ENCODE assay signal across 14 cellular contexts in genomic region chr6:129895692-129896091, GRCh38. TPM values are rescaled to one million over a fixed set of nuclear protein-coding genes. Genes with fewer than 3 reads are reported as not detected.
DNase-seq lines count a peak whose midpoint lies in the region; ATAC-seq and TF ChIP-seq lines count a peak whose summit lies in the region.
"Had no signal": no experiment of that assay in that cellular context is flagged by ENCODE, and none has a peak within 500 bp of the region (broad histone marks: within the 10 kb centered on the region; RNA-seq: fewer than 3 reads in every experiment).

No MANE protein-coding gene starts in this region.

- DNase-seq in CD14-positive monocyte (ENCODE audit: low spot score) (no peak), dedifferentiated amniotic fluid mesenchymal stem cell (ENCODE audit: extremely low spot score) (peak; percentile 29), NCI-H510A treated with DMSO at 0.1 percent for 48 hours (lab: John Stamatoyannopoulos, UW) (no peak), islet precursor cell (no peak), NCI-H526 (lab: John Stamatoyannopoulos, UW) (no peak)
- DNase-seq: activated T-cell treated with anti-CD3 and anti-CD28 coated beads, Interleukin-2, amount 50 U/mL, for 72 hours; SJCRH30; spleen; stimulated activated CD8-positive, alpha-beta memory T cell treated with anti-CD3 and anti-CD28 coated beads, Interleukin-4, amount 100 ng/mL, for 48 hours had no signal

- H3K27ac Mint-ChIP-seq in CD14-positive monocyte, result peak overlapping the region; percentile 76 to 96 (median 92)
- H3K27ac Mint-ChIP-seq: activated T-cell treated with anti-CD3 and anti-CD28 coated beads, Interleukin-2, amount 50 U/mL, for 72 hours; brain had no signal

- TF ChIP-seq CTCF in CD14-positive monocyte (IDR thresholded peaks at IDR 0.05), result no peak

- peaks cover 0 to 2% (median 0%) of the 10 kb centered on the region in 3 donors for H3K27me3 Mint-ChIP-seq in CD14-positive monocyte (ENCODE audit: low read depth in 3 of 3)
- H3K27me3 Mint-ChIP-seq: brain had no signal

- H3K4me1 Mint-ChIP-seq in CD14-positive monocyte, result peaks cover 19% of the 10 kb centered on the region
- H3K4me1 Mint-ChIP-seq: brain had no signal

- no peaks in the 10 kb centered on the region for H3K36me3 Mint-ChIP-seq in CD14-positive monocyte
- H3K36me3 Mint-ChIP-seq: brain had no signal

- intact Hi-C loops in CD14-positive monocyte (cut with micrococcal nuclease), result loop anchor here in 1 of 2 donors (5.0 kb wide), 1 partner anchor 42 kb away; no protein-coding TSS in a partner anchor

- peak overlapping the region in 1 of 2 donors; percentile 55 for H3K4me3 Mint-ChIP-seq in CD14-positive monocyte
- H3K4me3 Mint-ChIP-seq: activated T-cell treated with anti-CD3 and anti-CD28 coated beads, Interleukin-2, amount 50 U/mL, for 72 hours; brain had no signal

- ATAC-seq in GM21515 (IDR thresholded peaks at IDR 0.05; ENCODE audit: unreplicated experiment), result peak; percentile 78
- ATAC-seq in HG03378 (IDR thresholded peaks at IDR 0.05; ENCODE audit: unreplicated experiment), result peak; percentile 56
- no peak for ATAC-seq in GM19452 (IDR thresholded peaks at IDR 0.05; ENCODE audit: unreplicated experiment)
- ATAC-seq: activated T-cell treated with anti-CD3 and anti-CD28 coated beads, Interleukin-2, amount 50 U/mL, for 72 hours had no signal

- no peaks in the 10 kb centered on the region for H3K9me3 Mint-ChIP-seq in CD14-positive monocyte
- H3K9me3 Mint-ChIP-seq: activated T-cell treated with anti-CD3 and anti-CD28 coated beads, Interleukin-2, amount 50 U/mL, for 72 hours; brain had no signal

RNA-seq across cellular contexts. Expression of gene TMEM244, which starts 34.6 kb away (rescaled TPM):
- polyA plus RNA-seq in CD14-positive monocyte, result not detected
- polyA plus RNA-seq: esophagus, spleen had no signal
